ENCODE assay signal across 13 cellular contexts in the genomic region with DNA sequence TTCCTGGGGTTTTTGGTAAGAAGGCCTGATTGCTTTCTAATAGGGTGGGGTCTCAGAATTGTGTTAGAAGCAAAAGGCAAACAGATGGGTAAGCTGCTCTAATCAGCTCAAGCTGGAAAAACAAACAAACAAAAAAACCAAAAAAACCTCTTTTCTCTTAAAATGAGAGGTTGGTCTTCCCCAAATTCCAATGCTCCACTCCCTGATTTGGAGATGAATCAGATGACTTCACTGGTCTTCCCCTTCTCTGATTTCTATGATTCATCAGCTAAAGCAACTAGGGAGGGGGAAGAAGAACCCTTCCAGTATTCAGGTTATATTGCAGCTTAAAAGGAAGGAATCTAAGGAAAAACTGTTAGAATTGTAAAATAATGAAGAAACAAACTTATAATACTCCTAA. TPM values are rescaled to one million over a fixed set of nuclear protein-coding genes. Genes with fewer than 3 reads are reported as not detected.
DNase-seq lines count a peak whose midpoint lies in the region; ATAC-seq and TF ChIP-seq lines count a peak whose summit lies in the region.
"Had no signal": no experiment of that assay in that cellular context is flagged by ENCODE, and none has a peak within 500 bp of the region (broad histone marks: within the 10 kb centered on the region; RNA-seq: fewer than 3 reads in every experiment).

No MANE protein-coding gene starts in this region.

- ATAC-seq in HG02870 (IDR thresholded peaks at IDR 0.05; ENCODE audit: unreplicated experiment), result no peak

- H3K4me3 ChIP-seq in brain microvascular endothelial cell (ENCODE audit: low read depth, low read length), result no peak overlapping the region
- H3K4me3 ChIP-seq in spleen, result no peak overlapping the region
- H3K4me3 ChIP-seq in tibial nerve, result no peak overlapping the region
- H3K4me3 ChIP-seq: tibial artery had no signal

- H3K36me3 Mint-ChIP-seq in activated CD4-positive, alpha-beta memory T cell treated with anti-CD3 and anti-CD28 coated beads for 36 hours, result no peaks in the 10 kb centered on the region

- no peak for TF ChIP-seq EP300 in tibial nerve (IDR thresholded peaks at IDR 0.05)

- no peak overlapping the region for H3K27ac Mint-ChIP-seq in activated CD4-positive, alpha-beta memory T cell treated with anti-CD3 and anti-CD28 coated beads for 36 hours
- H3K27ac Mint-ChIP-seq: activated naive CD4-positive, alpha-beta T cell treated with anti-CD3 and anti-CD28 coated beads for 36 hours had no signal

- H3K27me3 ChIP-seq in brain microvascular endothelial cell (replicated peaks) (no peaks in the 10 kb centered on the region), spleen (replicated peaks in 1 of 7) (no peaks in the 10 kb centered on the region), tibial nerve (no peaks in the 10 kb centered on the region)
- H3K27me3 ChIP-seq: BE2C, tibial artery had no signal

- H3K27ac ChIP-seq in brain microvascular endothelial cell (peak overlapping the region; percentile 55), spleen (peak overlapping the region in 1 of 8 donors; percentile 26), tibial nerve (peak overlapping the region in 2 of 4 donors; percentile 61 to 77)
- H3K27ac ChIP-seq: tibial artery, VCaP had no signal

- in situ Hi-C loops in brain microvascular endothelial cell (cut with HindIII; ENCODE audit: low pct_ligation_motif_present, low sequenced_read_pairs), result no loop called here

- H3K9me3 ChIP-seq in spleen (no peaks in the 10 kb centered on the region), tibial nerve (no peaks in the 10 kb centered on the region)
- H3K9me3 ChIP-seq: BE2C, tibial artery had no signal

- peaks cover 0 to 26% (median 11%) of the 10 kb centered on the region in 6 donors for H3K4me1 ChIP-seq in spleen
- H3K4me1 ChIP-seq in tibial nerve, result peaks cover 0 to 37% (median 16%) of the 10 kb centered on the region in 4 donors

- no peaks in the 10 kb centered on the region for H3K27me3 Mint-ChIP-seq in activated CD4-positive, alpha-beta memory T cell treated with anti-CD3 and anti-CD28 coated beads for 36 hours

- intact Hi-C loops in activated CD4-positive, alpha-beta memory T cell treated with anti-CD3 and anti-CD28 coated beads for 36 hours (cut with micrococcal nuclease), result no loop called here
- intact Hi-C loops in spleen (cut with DNase I; ENCODE audit: low total_unique reads), result no loop called here

- no peaks in the 10 kb centered on the region for H3K9me3 Mint-ChIP-seq in activated CD4-positive, alpha-beta memory T cell treated with anti-CD3 and anti-CD28 coated beads for 36 hours
- H3K9me3 Mint-ChIP-seq: activated naive CD4-positive, alpha-beta T cell treated with anti-CD3 and anti-CD28 coated beads for 36 hours had no signal

- CTCF ChIA-PET in activated CD4-positive, alpha-beta memory T cell treated with anti-CD3 and anti-CD28 coated beads for 36 hours (lab: Charles Lee), result interaction anchor here (0.8 to 1.5 kb wide), 3 partner anchors 46 to 102 kb away, joined by 3 to 5 read pairs (median 3); no protein-coding TSS in a partner anchor

- TF ChIP-seq CTCF in brain microvascular endothelial cell (IDR thresholded peaks at IDR 0.05; ENCODE audit: low read depth, low read length, missing control alignments) (no peak), spleen (IDR thresholded peaks at IDR 0.05 in 8 of 11, conservative IDR thresholded peaks at IDR 0.05 in 3 of 11) (no peak), tibial nerve (IDR thresholded peaks at IDR 0.05) (no peak)

- H3K4me1 Mint-ChIP-seq in activated CD4-positive, alpha-beta memory T cell treated with anti-CD3 and anti-CD28 coated beads for 36 hours (ENCODE audit: low read depth), result peaks cover 12% of the 10 kb centered on the region

- POLR2A ChIA-PET in activated CD4-positive, alpha-beta memory T cell treated with anti-CD3 and anti-CD28 coated beads for 36 hours (lab: Charles Lee), result interaction anchor here (0.6 to 0.8 kb wide), 2 partner anchors 9 to 526 kb away, joined by 3 to 4 read pairs; no protein-coding TSS in a partner anchor

- TF ChIP-seq POLR2A in spleen (IDR thresholded peaks at IDR 0.05) (no peak), tibial nerve (IDR thresholded peaks at IDR 0.05) (no peak)

- no peaks in the 10 kb centered on the region for H3K36me3 ChIP-seq in brain microvascular endothelial cell (replicated peaks)
- no peaks in the 10 kb centered on the region for H3K36me3 ChIP-seq in spleen
- H3K36me3 ChIP-seq in tibial nerve, result no peaks in the 10 kb centered on the region
- H3K36me3 ChIP-seq: BE2C, tibial artery had no signal

- no peak overlapping the region for H3K4me3 Mint-ChIP-seq in activated CD4-positive, alpha-beta memory T cell treated with anti-CD3 and anti-CD28 coated beads for 36 hours
- H3K4me3 Mint-ChIP-seq: activated naive CD4-positive, alpha-beta T cell treated with anti-CD3 and anti-CD28 coated beads for 36 hours had no signal

- DNase-seq in A172 (ENCODE audit: low spot score), result peak; percentile 90
- DNase-seq in HS-27A (ENCODE audit: low read depth), result peak; percentile 94
- no peak for DNase-seq in brain microvascular endothelial cell
- DNase-seq in kidney tubule cell (ENCODE audit: low spot score), result peak; percentile 82
- DNase-seq in activated CD4-positive, alpha-beta memory T cell treated with anti-CD3 and anti-CD28 coated beads for 36 hours, result no peak
- DNase-seq in spleen, result no peak
- DNase-seq in tibial nerve (ENCODE audit: low spot score in 2 of 2), result no peak
- DNase-seq: activated naive CD4-positive, alpha-beta T cell treated with anti-CD3 and anti-CD28 coated beads for 36 hours; BE2C; stimulated activated CD4-positive, alpha-beta T cell treated with anti-CD3 and anti-CD28 coated beads, Interleukin-1b, Interleukin-23, amount 100 ng/mL, for 48 hours; tibial artery had no signal

RNA-seq across cellular contexts. Expression of a gene that starts 9.6 kb away (rescaled TPM):
- total RNA-seq in A172 (2014; rRNA removed; shearing (Covaris generic)), result 4,320 and 4,475 TPM in 2 replicates
- 100 to 1,000 TPM; 131 to 132 TPM for total RNA-seq in activated CD4-positive, alpha-beta memory T cell treated with anti-CD3 and anti-CD28 coated beads for 36 hours
- total RNA-seq in spleen (100 to 1,000 TPM; 191 to 397 (median 338) TPM), tibial nerve (1,000 to 10,000 TPM in 2 of 4 donors, 100 to 1,000 TPM in 2; 747 to 1,181 (median 1,009) TPM)
- polyA plus RNA-seq in spleen, result 100 to 1,000 TPM; 163 to 437 (median 230) TPM

Comparison
In these comparisons a context has a peak if more than half of its experiments do, and no peak if none do; other contexts are left out.
1. DNase-seq: peak in A172 (single experiment), HS-27A (single experiment) and kidney tubule cell (single experiment); none in brain microvascular endothelial cell (single experiment), activated CD4-positive, alpha-beta memory T cell treated with anti-CD3 and anti-CD28 coated beads for 36 hours (single experiment), spleen (single experiment) and tibial nerve (0 of 2).